In the genomic region with DNA sequence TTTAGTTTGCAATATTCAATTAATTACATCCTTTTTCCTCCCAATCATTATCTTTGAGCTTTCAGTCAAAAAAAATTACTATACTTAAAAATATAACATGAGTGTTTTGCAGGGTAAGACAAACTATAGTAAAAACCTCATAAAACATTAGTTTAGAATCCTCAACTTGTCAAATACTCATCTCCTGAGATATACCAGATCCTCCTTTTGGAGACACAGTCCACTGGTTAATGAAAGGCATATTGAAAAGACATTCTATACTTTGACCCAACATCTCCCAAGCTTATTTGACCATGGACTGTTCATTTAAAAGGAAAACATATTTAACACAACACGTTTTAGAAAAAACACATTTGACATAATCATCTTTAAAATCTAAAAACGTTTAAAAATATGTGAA, we compare ENCODE assay signal across 26 cellular contexts.
"Had no signal": no experiment of that assay in that cellular context is flagged by ENCODE, and none has a peak within 500 bp of the region (broad histone marks: within the 10 kb centered on the region; RNA-seq: fewer than 3 reads in every experiment).

No MANE protein-coding gene starts in this region.

- H3K9me3 ChIP-seq: esophagus muscularis mucosa, gastroesophageal sphincter had no signal

- H3K4me3 Mint-ChIP-seq: activated B cell treated with CpG ODN at 0.5 μM for 24 hours; activated CD8-positive, alpha-beta T cell treated with anti-CD3 and anti-CD28 coated beads for 36 hours; activated naive CD8-positive, alpha-beta T cell; activated T-cell treated with anti-CD3 and anti-CD28 coated beads, Interleukin-2, amount 50 U/mL, for 4 hours; activated T-helper 17 cell treated with anti-CD3 and anti-CD28 coated beads, Interleukin-2, amount 50 U/mL, for 72 hours; central memory CD8-positive, alpha-beta T cell; effector memory CD8-positive, alpha-beta T cell had no signal

- H3K27me3 ChIP-seq: brain microvascular endothelial cell, esophagus muscularis mucosa, gastroesophageal sphincter had no signal

- H3K27me3 Mint-ChIP-seq: activated B cell treated with CpG ODN at 0.5 μM for 24 hours; activated CD8-positive, alpha-beta T cell treated with anti-CD3 and anti-CD28 coated beads for 36 hours; activated naive CD8-positive, alpha-beta T cell; activated T-helper 17 cell treated with anti-CD3 and anti-CD28 coated beads, Interleukin-2, amount 50 U/mL, for 72 hours; central memory CD8-positive, alpha-beta T cell; effector memory CD8-positive, alpha-beta T cell had no signal

- H3K27ac Mint-ChIP-seq: activated B cell treated with CpG ODN at 0.5 μM for 24 hours; activated CD8-positive, alpha-beta T cell treated with anti-CD3 and anti-CD28 coated beads for 36 hours; activated naive CD8-positive, alpha-beta T cell; activated T-helper 17 cell treated with anti-CD3 and anti-CD28 coated beads, Interleukin-2, amount 50 U/mL, for 72 hours; effector memory CD8-positive, alpha-beta T cell had no signal

- DNase-seq: activated B cell treated with CpG ODN at 0.5 μM for 24 hours; activated CD4-positive, alpha-beta T cell treated with anti-CD3 and anti-CD28 coated beads for 48 hours; activated CD4-positive, alpha-beta T cell treated with anti-CD3 and anti-CD28 coated beads, Interleukin-2, amount 50 U/mL, for 1 hour; activated CD4-positive, alpha-beta T cell treated with anti-CD3 and anti-CD28 coated beads, Interleukin-2, amount 50 U/mL, for 48 hours; activated CD8-positive, alpha-beta memory T cell treated with anti-CD3 and anti-CD28 coated beads for 24 hours; activated CD8-positive, alpha-beta T cell treated with anti-CD3 and anti-CD28 coated beads for 36 hours; activated effector memory CD4-positive, alpha-beta T cell treated with Interleukin-2 at 50 U/mL for 16 hours; activated gamma-delta T cell treated with Interleukin-2 at 50 U/mL for 16 hours; activated naive CD4-positive, alpha-beta T cell treated with anti-CD3 and anti-CD28 coated beads, Interleukin-2, amount 50 U/mL, for 16 hours; activated naive CD4-positive, alpha-beta T cell treated with Interleukin-2 at 50 U/mL for 16 hours; activated T-cell treated with anti-CD3 and anti-CD28 coated beads, Interleukin-2, amount 50 U/mL, for 4 hours; amniotic stem cell; anterior cingulate cortex; brain microvascular endothelial cell; cortex of kidney; dermis blood vessel endothelial cell; effector CD4-positive, alpha-beta T cell; effector memory CD8-positive, alpha-beta T cell; erythroblast; foreskin melanocyte; T-helper 2 cell had no signal

- H3K36me3 ChIP-seq: esophagus muscularis mucosa, gastroesophageal sphincter had no signal

- H3K4me1 Mint-ChIP-seq: central memory CD8-positive, alpha-beta T cell had no signal

- H3K27ac ChIP-seq: brain microvascular endothelial cell, esophagus muscularis mucosa, gastroesophageal sphincter had no signal

- H3K4me3 ChIP-seq: esophagus muscularis mucosa, gastroesophageal sphincter had no signal

- H3K9me3 Mint-ChIP-seq: activated B cell treated with CpG ODN at 0.5 μM for 24 hours; activated CD8-positive, alpha-beta T cell treated with anti-CD3 and anti-CD28 coated beads for 36 hours; activated T-helper 17 cell treated with anti-CD3 and anti-CD28 coated beads, Interleukin-2, amount 50 U/mL, for 72 hours; central memory CD8-positive, alpha-beta T cell; effector memory CD8-positive, alpha-beta T cell had no signal
